Comparison of ENCODE assay signal across 11 cellular contexts in the genomic region with DNA sequence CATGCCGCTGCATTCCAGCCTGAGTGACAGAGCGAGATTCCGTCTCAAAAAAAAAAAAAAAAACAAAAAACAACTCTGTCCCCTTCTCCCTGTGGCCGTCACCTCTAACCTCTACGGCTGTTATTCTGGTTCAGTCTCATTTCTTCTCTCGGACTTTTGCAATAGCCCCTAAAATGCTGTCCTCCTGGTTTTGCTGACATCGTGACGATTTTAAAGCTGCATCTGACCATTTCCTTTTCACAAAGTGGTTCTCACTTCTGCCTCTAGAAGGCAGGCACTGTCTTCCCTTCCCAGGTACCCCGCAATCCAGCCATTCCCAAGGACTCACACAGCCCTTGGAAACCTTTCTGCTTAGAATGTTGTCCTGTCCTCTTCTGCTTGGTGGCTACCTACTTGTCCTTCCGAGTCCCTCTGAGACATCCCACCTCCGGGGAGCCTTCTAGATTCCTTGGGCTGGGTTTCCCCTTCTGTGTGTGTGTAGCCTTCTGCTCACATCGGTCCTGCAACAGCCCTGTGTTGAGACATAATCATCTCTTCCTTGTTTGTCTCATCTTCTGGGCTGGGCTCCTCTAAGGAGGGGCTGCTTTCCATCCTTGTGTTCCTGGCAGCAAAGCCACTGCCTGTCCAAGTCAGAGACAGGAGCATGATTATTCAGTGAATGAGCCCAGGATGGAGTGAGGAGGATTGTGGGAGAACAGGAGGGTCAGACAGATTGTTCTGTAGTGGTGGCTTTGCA.
DNase-seq lines count a peak whose midpoint lies in the region; ATAC-seq, FAIRE-seq and TF ChIP-seq lines count a peak whose summit lies in the region.
"Had no signal": no experiment of that assay in that cellular context is flagged by ENCODE, and none has a peak within 500 bp of the region (broad histone marks: within the 10 kb centered on the region; RNA-seq: fewer than 3 reads in every experiment).

No MANE protein-coding gene starts in this region.

- no peaks in the 10 kb centered on the region for H3K9me3 ChIP-seq in A549
- H3K9me3 ChIP-seq in mesenchymal stem cell (ENCODE audit: control insufficient read depth, low read length): no peaks in the 10 kb centered on the region
- no peaks in the 10 kb centered on the region for H3K9me3 ChIP-seq in small intestine (ENCODE audit: control insufficient read depth, low read depth)
- H3K9me3 ChIP-seq: MG63 had no signal

- H2AK5ac ChIP-seq in mesenchymal stem cell (ENCODE audit: low read length, severe bottlenecking): no peak overlapping the region

- no peak overlapping the region for H3K9ac ChIP-seq in mesenchymal stem cell (ENCODE audit: low read length)

- no peak overlapping the region for H2BK12ac ChIP-seq in mesenchymal stem cell (ENCODE audit: low read length in 2 of 2)

- no peak overlapping the region for H2BK120ac ChIP-seq in mesenchymal stem cell (ENCODE audit: low read depth, low read length)

- H4K91ac ChIP-seq in mesenchymal stem cell (ENCODE audit: low read length): no peak overlapping the region

- H3K36me3 ChIP-seq in mesenchymal stem cell (ENCODE audit: control insufficient read depth in 1 of 2, insufficient read depth in 2 of 2, low read depth in 1 of 2, low read length in 2 of 2) (peaks cover 0 to 3% of the 10 kb centered on the region in 2 experiments), small intestine (ENCODE audit: control insufficient read depth in 2 of 2, insufficient read depth in 2 of 2, low read length in 2 of 2) (peaks cover 0 to 4% of the 10 kb centered on the region in 2 donors)
- H3K36me3 ChIP-seq: MG63 had no signal

- TF ChIP-seq POLR2A in A549 (IDR thresholded peaks at IDR 0.05; ENCODE audit: low read length): no peak

- H4K8ac ChIP-seq in mesenchymal stem cell (ENCODE audit: low read length): no peak overlapping the region

- TF ChIP-seq EP300 in A549 (IDR thresholded peaks at IDR 0.05): no peak

- no peaks in the 10 kb centered on the region for H3K27me3 Mint-ChIP-seq in central memory CD8-positive, alpha-beta T cell

- 58% methylated on average over 12 of the region's 12 CpGs for WGBS in A549 (ENCODE audit: missing lambda C conversion rate)
- WGBS in mesenchymal stem cell: 49% methylated on average over 12 of the region's 12 CpGs
- 57 to 68% (median 65%) methylated on average over 12 of the region's 12 CpGs for WGBS in small intestine, 3 donors

- H3K27me3 ChIP-seq in mesenchymal stem cell (ENCODE audit: control insufficient read depth in 1 of 2, insufficient read depth in 1 of 2, low read length in 2 of 2): no peaks in the 10 kb centered on the region
- H3K27me3 ChIP-seq in small intestine (ENCODE audit: control insufficient read depth in 2 of 2, insufficient read depth in 2 of 2, low read length in 2 of 2): no peaks in the 10 kb centered on the region
- H3K27me3 ChIP-seq: MG63 had no signal

- H3K18ac ChIP-seq in mesenchymal stem cell (ENCODE audit: low read depth in 1 of 2, low read length in 2 of 2): no peak overlapping the region

- FAIRE-seq in A549 (lab: Jason Lieb, UNC): no peak
- no peak for FAIRE-seq in small intestine (lab: Jason Lieb, UNC)
- FAIRE-seq: D721Med had no signal

- H2BK15ac ChIP-seq in mesenchymal stem cell (ENCODE audit: low read depth, poor library complexity, severe bottlenecking): no peak overlapping the region

- H3K4me2 ChIP-seq in A549 (no peak overlapping the region), mesenchymal stem cell (ENCODE audit: low read length, poor library complexity, severe bottlenecking) (no peak overlapping the region)

- CTCF ChIA-PET in A549 (lab: Yijun Ruan, JAX) (interaction anchor here (0.6 to 2.0 kb wide), 16 partner anchors 9 to 155 kb away, joined by 3 to 10 read pairs (median 3); partner anchors contain the start of gene GRK5), GM10248 (lab: Yijun Ruan, JAX) (interaction anchor here (1.0 to 1.9 kb wide), 4 partner anchors 19 to 84 kb away, joined by 3 to 6 read pairs (median 4); partner anchors contain the start of gene GRK5)

- no peak overlapping the region for H2BK5ac ChIP-seq in mesenchymal stem cell (ENCODE audit: low read depth, low read length, poor library complexity, severe bottlenecking)

- no peak overlapping the region for H3K4me3 ChIP-seq in A549
- H3K4me3 ChIP-seq in mesenchymal stem cell (ENCODE audit: insufficient read depth in 1 of 2, low read depth in 1 of 2, low read length in 2 of 2): no peak overlapping the region
- no peak overlapping the region for H3K4me3 ChIP-seq in small intestine (ENCODE audit: low read depth in 1 of 2, low read length in 2 of 2)
- H3K4me3 ChIP-seq: MG63 had no signal

- no peak overlapping the region for H2AFZ ChIP-seq in mesenchymal stem cell (ENCODE audit: low read depth, low read length)

- H3K4me3 Mint-ChIP-seq in central memory CD8-positive, alpha-beta T cell: no peak overlapping the region

- H3K27ac Mint-ChIP-seq in central memory CD8-positive, alpha-beta T cell (ENCODE audit: low read depth): peak overlapping the region; percentile 68

- ATAC-seq in A549: peak; percentile 75 to 76
- ATAC-seq in central memory CD8-positive, alpha-beta T cell (replicated peaks; ENCODE audit: extremely low read depth, poor library complexity, severe bottlenecking): no peak
- no peak for ATAC-seq in HG03354 (IDR thresholded peaks at IDR 0.05; ENCODE audit: poor library complexity, severe bottlenecking, unreplicated experiment)
- no peak for ATAC-seq in HG02759 (IDR thresholded peaks at IDR 0.05; ENCODE audit: unreplicated experiment)

- peaks cover 26% of the 10 kb centered on the region for H3K79me1 ChIP-seq in mesenchymal stem cell (replicated peaks; ENCODE audit: low read length, poor library complexity, severe bottlenecking)

- H3K4me1 Mint-ChIP-seq in central memory CD8-positive, alpha-beta T cell: peaks cover 58% of the 10 kb centered on the region

- H3K14ac ChIP-seq in mesenchymal stem cell (ENCODE audit: low read length in 2 of 2): no peak overlapping the region

- H3K27ac ChIP-seq in A549: peak overlapping the region; percentile 34 to 67; a peak in 5 of 6 replicates
- no peak overlapping the region for H3K27ac ChIP-seq in mesenchymal stem cell (ENCODE audit: low read length, poor library complexity, severe bottlenecking)
- H3K27ac ChIP-seq in small intestine (ENCODE audit: low read depth in 1 of 2, low read length in 1 of 2): peak overlapping the region in 1 of 2 donors; percentile 69

- H3K23ac ChIP-seq in mesenchymal stem cell (ENCODE audit: low read length in 2 of 2): no peak overlapping the region

- no peaks in the 10 kb centered on the region for H3K9me3 Mint-ChIP-seq in central memory CD8-positive, alpha-beta T cell

- DNase-seq in A549 (ENCODE audit: low read depth in 1 of 2, low spot score in 1 of 2) (peak in 1 of 2 experiments; percentile 49), GM10248 (ENCODE audit: extremely low spot score) (no peak), mesenchymal stem cell (peak; percentile 62), cortex of kidney (lab: John Stamatoyannopoulos, UW) (no peak), small intestine (no peak)
- no peak for DNase-seq in central memory CD8-positive, alpha-beta T cell (ENCODE audit: low spot score in 2 of 2)
- DNase-seq: MG63; stimulated activated CD4-positive, alpha-beta T cell treated with anti-CD3 and anti-CD28 coated beads, Interleukin-4, amount 100 ng/mL, for 24 hours had no signal

- POLR2A ChIA-PET in A549 (lab: Yijun Ruan, JAX): no interaction called here
- POLR2A ChIA-PET in GM10248 (lab: Yijun Ruan, JAX): interaction anchor here (1.1 kb wide), 1 partner anchor 14 kb away, joined by 6 read pairs; no protein-coding TSS in a partner anchor

- TF ChIP-seq RAD21 in A549 (conservative IDR thresholded peaks at IDR 0.05 in 1 of 2, IDR thresholded peaks at IDR 0.05 in 1 of 2): peak; percentile 62 to 67

- H3K4me1 ChIP-seq in A549 (peaks cover 21% of the 10 kb centered on the region), mesenchymal stem cell (ENCODE audit: control insufficient read depth, insufficient read depth, low read depth, low read length) (peaks cover 17% of the 10 kb centered on the region), small intestine (ENCODE audit: control insufficient read depth in 2 of 2, insufficient read depth in 1 of 2, low read depth in 1 of 2, low read length in 1 of 2) (peaks cover 3 to 22% of the 10 kb centered on the region in 2 donors)

- no peak overlapping the region for H3K4ac ChIP-seq in mesenchymal stem cell (ENCODE audit: low read depth in 1 of 2, low read length in 2 of 2)

- peaks cover 2% of the 10 kb centered on the region for H3K36me3 Mint-ChIP-seq in central memory CD8-positive, alpha-beta T cell (ENCODE audit: insufficient read depth)

- peak; percentile 42 for TF ChIP-seq CTCF in A549 (IDR thresholded peaks at IDR 0.05)
- TF ChIP-seq CTCF in GM10248 (IDR thresholded peaks at IDR 0.05; ENCODE audit: control extremely low read depth, extremely low read depth, low read depth, missing control alignments): peak; percentile 4

TF ChIP-seq in A549, 52 proteins besides CTCF, POLR2A, EP300 and RAD21:
- TF ChIP-seq TFCP2L1 (CRISPR knock-in tag; IDR thresholded peaks at IDR 0.05) (no peak), SMC3 (IDR thresholded peaks at IDR 0.05) (peak; percentile 61), ZC3H11A (IDR thresholded peaks at IDR 0.05) (no peak), HDAC2 (IDR thresholded peaks at IDR 0.05) (no peak), MAFK (IDR thresholded peaks at IDR 0.05; ENCODE audit: partially characterized antibody) (peak; percentile 87)

Comparison
In these comparisons a context has a peak if more than half of its experiments do, and no peak if none do; other contexts are left out.
1. ATAC-seq: peak in A549 (2 of 2); none in central memory CD8-positive, alpha-beta T cell (single experiment), HG03354 (single experiment) and HG02759 (single experiment).